ENCODE assay signal across 1 cellular context in the genomic region with DNA sequence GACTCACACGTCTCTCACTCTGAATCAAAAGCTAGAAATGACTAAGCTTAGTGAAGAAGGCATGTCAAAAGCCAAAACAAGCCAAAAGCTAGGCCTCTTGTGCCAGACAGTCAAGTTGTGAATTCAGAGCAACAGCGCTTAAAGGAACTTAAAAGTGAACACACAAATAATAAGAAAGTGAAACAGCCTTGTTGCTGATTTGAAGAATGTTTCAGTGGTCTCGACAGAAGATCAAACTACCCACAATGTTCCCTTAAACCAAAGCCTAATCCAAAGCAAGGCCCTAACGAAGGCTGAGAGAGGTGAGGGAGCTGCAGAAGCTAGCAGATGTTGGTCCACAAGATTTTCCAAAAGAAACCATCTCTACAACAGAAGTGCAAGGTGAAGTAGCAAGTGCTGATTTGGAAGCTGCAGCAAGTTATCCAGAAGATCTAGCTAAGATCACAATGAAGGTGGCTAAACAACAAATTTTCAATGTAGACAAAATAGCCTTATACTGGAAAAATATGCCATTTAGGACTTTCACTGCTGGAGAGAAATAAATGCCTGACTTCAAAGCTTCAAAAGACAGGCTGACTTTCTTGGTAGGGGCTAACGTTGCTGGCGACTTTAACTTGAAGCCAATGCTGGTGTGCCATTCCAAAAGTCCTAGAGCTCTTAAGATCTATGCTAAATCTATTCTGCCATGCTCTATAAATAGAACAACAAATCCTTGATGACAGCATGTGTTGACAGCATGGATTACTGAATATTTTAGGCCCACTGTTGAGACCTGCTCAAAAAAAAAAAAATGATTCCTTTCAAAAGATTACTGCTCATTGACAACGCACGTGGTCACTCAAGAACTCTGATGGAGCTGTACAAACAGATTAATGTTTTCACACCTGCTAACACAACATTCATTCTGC.
TF ChIP-seq lines count a peak whose summit lies in the region.

No MANE protein-coding gene starts in this region.

TF ChIP-seq in GM12878, 131 proteins besides CTCF, POLR2A, EP300 and RAD21 (continued from another document and continues in another):
- TF ChIP-seq PAX5 (IDR thresholded peaks at IDR 0.05; ENCODE audit: borderline replicate concordance, low read depth, low read length): 0 out of 2 replicates have a peak, but pooled peaks have one; percentile 11
- TF ChIP-seq RUNX3 (IDR thresholded peaks at IDR 0.05; ENCODE audit: low read length): peak; percentile 37; the same call in 1 of the 2 replicates
- no peak for TF ChIP-seq FOXK2 (IDR thresholded peaks at IDR 0.05)
- no peak for TF ChIP-seq PAX8 (IDR thresholded peaks at IDR 0.05)
- no peak for TF ChIP-seq ATF2 (IDR thresholded peaks at IDR 0.05; ENCODE audit: low read length)
- TF ChIP-seq SREBF1 (IDR thresholded peaks at IDR 0.05; ENCODE audit: low read length): no peak
- TF ChIP-seq, protein P1, sequence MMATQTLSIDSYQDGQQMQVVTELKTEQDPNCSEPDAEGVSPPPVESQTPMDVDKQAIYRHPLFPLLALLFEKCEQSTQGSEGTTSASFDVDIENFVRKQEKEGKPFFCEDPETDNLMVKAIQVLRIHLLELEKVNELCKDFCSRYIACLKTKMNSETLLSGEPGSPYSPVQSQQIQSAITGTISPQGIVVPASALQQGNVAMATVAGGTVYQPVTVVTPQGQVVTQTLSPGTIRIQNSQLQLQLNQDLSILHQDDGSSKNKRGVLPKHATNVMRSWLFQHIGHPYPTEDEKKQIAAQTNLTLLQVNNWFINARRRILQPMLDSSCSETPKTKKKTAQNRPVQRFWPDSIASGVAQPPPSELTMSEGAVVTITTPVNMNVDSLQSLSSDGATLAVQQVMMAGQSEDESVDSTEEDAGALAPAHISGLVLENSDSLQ (IDR thresholded peaks at IDR 0.05): no peak
- TF ChIP-seq TCF12 (IDR thresholded peaks at IDR 0.05; ENCODE audit: low read depth, low read length): no peak
- no peak for TF ChIP-seq KLF5 (IDR thresholded peaks at IDR 0.05; ENCODE audit: partially characterized antibody)
- no peak for TF ChIP-seq ESRRA (IDR thresholded peaks at IDR 0.05; ENCODE audit: low read length)
- TF ChIP-seq ZBED1 (IDR thresholded peaks at IDR 0.05; ENCODE audit: borderline replicate concordance): no peak
- no peak for TF ChIP-seq SP1 (IDR thresholded peaks at IDR 0.05; ENCODE audit: low read depth, low read length)
- no peak for TF ChIP-seq FOS (IDR thresholded peaks at IDR 0.05; ENCODE audit: borderline replicate concordance, extremely low read depth, insufficient read length)
- TF ChIP-seq ETV6 (conservative IDR thresholded peaks at IDR 0.05 in 1 of 2, IDR thresholded peaks at IDR 0.05 in 1 of 2; ENCODE audit: borderline replicate concordance in 1 of 2, low read depth in 1 of 2): no peak
- TF ChIP-seq ATF7 (IDR thresholded peaks at IDR 0.05; ENCODE audit: low read depth): no peak
- no peak for TF ChIP-seq BCLAF1 (IDR thresholded peaks at IDR 0.05)
- no peak for TF ChIP-seq BHLHE40 (IDR thresholded peaks at IDR 0.05; ENCODE audit: borderline replicate concordance in 1 of 2, low read depth in 2 of 2, low read length in 1 of 2)
- no peak for TF ChIP-seq IRF3 (IDR thresholded peaks at IDR 0.05)
- TF ChIP-seq RFX5 (IDR thresholded peaks at IDR 0.05; ENCODE audit: low read depth, low read length): no peak
- no peak for TF ChIP-seq EGR1 (IDR thresholded peaks at IDR 0.05; ENCODE audit: borderline replicate concordance in 1 of 2, low read depth in 2 of 2, low read length in 2 of 2)
- TF ChIP-seq CBX5 (IDR thresholded peaks at IDR 0.05; ENCODE audit: low read depth): peak; percentile 68; the same call in 1 of the 2 replicates
- no peak for TF ChIP-seq RELA (IDR thresholded peaks at IDR 0.05; ENCODE audit: borderline replicate concordance, partially characterized antibody)
- no peak for TF ChIP-seq CHD4 (IDR thresholded peaks at IDR 0.05)
- no peak for TF ChIP-seq ZNF622 (IDR thresholded peaks at IDR 0.05)
- TF ChIP-seq RBBP5 (conservative IDR thresholded peaks at IDR 0.05): no peak
- TF ChIP-seq YY1 (IDR thresholded peaks at IDR 0.05; ENCODE audit: low read depth, low read length): no peak
- no peak for TF ChIP-seq SMARCA5 (IDR thresholded peaks at IDR 0.05)
- TF ChIP-seq WRNIP1 (IDR thresholded peaks at IDR 0.05; ENCODE audit: borderline replicate concordance, low read depth, low read length): no peak
- no peak for TF ChIP-seq NFXL1 (IDR thresholded peaks at IDR 0.05; ENCODE audit: borderline replicate concordance)
- no peak for TF ChIP-seq ZNF384 (IDR thresholded peaks at IDR 0.05; ENCODE audit: borderline replicate concordance, low read depth, low read length)
- TF ChIP-seq MLLT1 (IDR thresholded peaks at IDR 0.05): no peak
- no peak for TF ChIP-seq MYB (IDR thresholded peaks at IDR 0.05; ENCODE audit: borderline replicate concordance, low read depth, low read length)
- TF ChIP-seq TCF3 (IDR thresholded peaks at IDR 0.05; ENCODE audit: borderline replicate concordance, insufficient read depth, low read depth, low read length): no peak
- TF ChIP-seq, protein P2, sequence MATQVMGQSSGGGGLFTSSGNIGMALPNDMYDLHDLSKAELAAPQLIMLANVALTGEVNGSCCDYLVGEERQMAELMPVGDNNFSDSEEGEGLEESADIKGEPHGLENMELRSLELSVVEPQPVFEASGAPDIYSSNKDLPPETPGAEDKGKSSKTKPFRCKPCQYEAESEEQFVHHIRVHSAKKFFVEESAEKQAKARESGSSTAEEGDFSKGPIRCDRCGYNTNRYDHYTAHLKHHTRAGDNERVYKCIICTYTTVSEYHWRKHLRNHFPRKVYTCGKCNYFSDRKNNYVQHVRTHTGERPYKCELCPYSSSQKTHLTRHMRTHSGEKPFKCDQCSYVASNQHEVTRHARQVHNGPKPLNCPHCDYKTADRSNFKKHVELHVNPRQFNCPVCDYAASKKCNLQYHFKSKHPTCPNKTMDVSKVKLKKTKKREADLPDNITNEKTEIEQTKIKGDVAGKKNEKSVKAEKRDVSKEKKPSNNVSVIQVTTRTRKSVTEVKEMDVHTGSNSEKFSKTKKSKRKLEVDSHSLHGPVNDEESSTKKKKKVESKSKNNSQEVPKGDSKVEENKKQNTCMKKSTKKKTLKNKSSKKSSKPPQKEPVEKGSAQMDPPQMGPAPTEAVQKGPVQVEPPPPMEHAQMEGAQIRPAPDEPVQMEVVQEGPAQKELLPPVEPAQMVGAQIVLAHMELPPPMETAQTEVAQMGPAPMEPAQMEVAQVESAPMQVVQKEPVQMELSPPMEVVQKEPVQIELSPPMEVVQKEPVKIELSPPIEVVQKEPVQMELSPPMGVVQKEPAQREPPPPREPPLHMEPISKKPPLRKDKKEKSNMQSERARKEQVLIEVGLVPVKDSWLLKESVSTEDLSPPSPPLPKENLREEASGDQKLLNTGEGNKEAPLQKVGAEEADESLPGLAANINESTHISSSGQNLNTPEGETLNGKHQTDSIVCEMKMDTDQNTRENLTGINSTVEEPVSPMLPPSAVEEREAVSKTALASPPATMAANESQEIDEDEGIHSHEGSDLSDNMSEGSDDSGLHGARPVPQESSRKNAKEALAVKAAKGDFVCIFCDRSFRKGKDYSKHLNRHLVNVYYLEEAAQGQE (IDR thresholded peaks at IDR 0.05; ENCODE audit: low read depth, low read length): no peak
- no peak for TF ChIP-seq LARP7 (IDR thresholded peaks at IDR 0.05)
- no peak for TF ChIP-seq KDM1A (IDR thresholded peaks at IDR 0.05; ENCODE audit: borderline replicate concordance)
- no peak for TF ChIP-seq SUPT20H (IDR thresholded peaks at IDR 0.05; ENCODE audit: borderline replicate concordance, control insufficient read depth, low read depth, low read length)
- no peak for TF ChIP-seq ASH2L (IDR thresholded peaks at IDR 0.05; ENCODE audit: borderline replicate concordance, low read depth)
- no peak for TF ChIP-seq CBFB (IDR thresholded peaks at IDR 0.05; ENCODE audit: low read depth)
- TF ChIP-seq NBN (IDR thresholded peaks at IDR 0.05): no peak
- no peak for TF ChIP-seq RELB (IDR thresholded peaks at IDR 0.05; ENCODE audit: low read depth)
- 0 out of 2 replicates have a peak, but pooled peaks have one; percentile 8 for TF ChIP-seq BACH1 (IDR thresholded peaks at IDR 0.05; ENCODE audit: borderline replicate concordance)
- TF ChIP-seq HDAC6 (IDR thresholded peaks at IDR 0.05; ENCODE audit: unreplicated experiment): no peak
- TF ChIP-seq ZNF592 (IDR thresholded peaks at IDR 0.05): no peak
